In genomic region chr9:20526500-20527319, GRCh38 we compare ENCODE assay signal across 11 cellular contexts.
DNase-seq lines count a peak whose midpoint lies in the region; ATAC-seq, FAIRE-seq and TF ChIP-seq lines count a peak whose summit lies in the region.
"Had no signal": no experiment of that assay in that cellular context is flagged by ENCODE, and none has a peak within 500 bp of the region (broad histone marks: within the 10 kb centered on the region; RNA-seq: fewer than 3 reads in every experiment).

No MANE protein-coding gene starts in this region.

- peaks cover 88 to 95% (median 89%) of the 10 kb centered on the region in 3 donors for H3K4me1 Mint-ChIP-seq in T-cell

- H3K4me3 ChIP-seq in mucosa of descending colon (no peak overlapping the region), aorta (ENCODE audit: low read length in 2 of 2) (no peak overlapping the region)

- intact Hi-C loops in mucosa of descending colon (cut with DNase I, micrococcal nuclease), result no loop called here
- intact Hi-C loops in aorta (cut with DNase I), result no loop called here

- POLR2A ChIA-PET in T-cell (lab: Charles Lee), result interaction anchor here (0.6 to 1.1 kb wide), 2 partner anchors 9 to 108 kb away, joined by 3 read pairs; no protein-coding TSS in a partner anchor

- no peaks in the 10 kb centered on the region for H3K36me3 Mint-ChIP-seq in T-cell

- H3K9me3 ChIP-seq in mucosa of descending colon, result no peaks in the 10 kb centered on the region
- no peaks in the 10 kb centered on the region for H3K9me3 ChIP-seq in aorta (ENCODE audit: control insufficient read depth, low read length)
- H3K9me3 ChIP-seq: neutrophil had no signal

- H3K27ac ChIP-seq in aorta (ENCODE audit: low read depth in 1 of 2, low read length in 2 of 2), result no peak overlapping the region
- H3K27ac ChIP-seq: neutrophil had no signal

- ATAC-seq in HG02678 (IDR thresholded peaks at IDR 0.05; ENCODE audit: unreplicated experiment), result peak; percentile 87
- ATAC-seq in T-cell (replicated peaks in 1 of 4), result peak in 2 of 4 experiments; percentile 32 to 48
- peak; percentile 41 for ATAC-seq in mucosa of descending colon
- ATAC-seq in aorta (ENCODE audit: low FRiP score), result no peak

- H3K27ac Mint-ChIP-seq in T-cell, result peak overlapping the region; percentile 5 to 50

- peak; percentile 80 for FAIRE-seq in GM19239 (lab: Jason Lieb, UNC)
- FAIRE-seq: colon had no signal

- no peaks in the 10 kb centered on the region for H3K27me3 Mint-ChIP-seq in T-cell

- no peak for TF ChIP-seq CTCF in mucosa of descending colon (IDR thresholded peaks at IDR 0.05)

- CTCF ChIA-PET in T-cell (lab: Charles Lee), result no interaction called here

- H3K27me3 ChIP-seq in aorta (ENCODE audit: control insufficient read depth in 1 of 2, insufficient read depth in 2 of 2, low read length in 1 of 2), result no peaks in the 10 kb centered on the region
- H3K27me3 ChIP-seq: neutrophil had no signal

- H3K9me3 Mint-ChIP-seq in T-cell, result no peaks in the 10 kb centered on the region

- no peak for DNase-seq in GM19239 (ENCODE audit: insufficient read length, low spot score)
- no peak for DNase-seq in T-cell
- DNase-seq in mucosa of descending colon, result no peak
- DNase-seq in effector CD4-positive, alpha-beta T cell, result no peak
- DNase-seq in aorta, result no peak
- no peak for DNase-seq in inferior parietal cortex (ENCODE audit: extremely low spot score)
- no peak for DNase-seq in NCI-H345 (lab: John Stamatoyannopoulos, UW)
- DNase-seq: SHP77 had no signal

- H3K4me1 ChIP-seq in mucosa of descending colon (ENCODE audit: low read depth), result peaks cover 10% of the 10 kb centered on the region
- H3K4me1 ChIP-seq in aorta (ENCODE audit: control insufficient read depth in 1 of 2, insufficient read depth in 2 of 2, low read length in 2 of 2), result no peaks in the 10 kb centered on the region

- H3K36me3 ChIP-seq in mucosa of descending colon (ENCODE audit: low read depth) (no peaks in the 10 kb centered on the region), aorta (ENCODE audit: control insufficient read depth in 1 of 2, insufficient read depth in 2 of 2, low read length in 1 of 2) (no peaks in the 10 kb centered on the region)
- H3K36me3 ChIP-seq: neutrophil had no signal

- H3K4me3 Mint-ChIP-seq in T-cell, result peak overlapping the region in 1 of 3 donors; percentile 6

- WGBS in aorta, 2 donors, result 97% methylated on average over 1 of the region's 1 CpG
